ENCODE assay signal across 26 cellular contexts in genomic region chr6:160374836-160375560, GRCh38. TPM values are rescaled to one million over a fixed set of nuclear protein-coding genes. Genes with fewer than 3 reads are reported as not detected.
DNase-seq lines count a peak whose midpoint lies in the region; ATAC-seq and TF ChIP-seq lines count a peak whose summit lies in the region.
"Had no signal": no experiment of that assay in that cellular context is flagged by ENCODE, and none has a peak within 500 bp of the region (broad histone marks: within the 10 kb centered on the region; RNA-seq: fewer than 3 reads in every experiment).

No MANE protein-coding gene starts in this region.

- no peak overlapping the region for H3K27ac ChIP-seq in esophagus muscularis mucosa (replicated peaks in 1 of 4)
- H3K27ac ChIP-seq in prostate gland = peak overlapping the region in 1 of 2 donors; percentile 13
- H3K27ac ChIP-seq in caudate nucleus (ENCODE audit: low read depth, low read length) = no peak overlapping the region

- intact Hi-C loops in esophagus muscularis mucosa (cut with DNase I) = no loop called here
- intact Hi-C loops in prostate gland (cut with DNase I) = no loop called here

- TF ChIP-seq POLR2A in esophagus muscularis mucosa (IDR thresholded peaks at IDR 0.05; ENCODE audit: low read depth) (no peak), prostate gland (IDR thresholded peaks at IDR 0.05) (no peak)

- H3K27me3 ChIP-seq in esophagus muscularis mucosa = no peaks in the 10 kb centered on the region
- H3K27me3 ChIP-seq in prostate gland (replicated peaks; ENCODE audit: insufficient read depth) = no peaks in the 10 kb centered on the region

- 66% methylated on average over 3 of the region's 3 CpGs for WGBS in esophagus muscularis mucosa
- 36% methylated on average over 3 of the region's 3 CpGs for WGBS in prostate gland

- TF ChIP-seq EP300 in esophagus muscularis mucosa (IDR thresholded peaks at IDR 0.05) = no peak

- DNase-seq in LNCaP clone FGC (ENCODE audit: low read depth) (peak; percentile 75), esophagus muscularis mucosa (ENCODE audit: extremely low spot score) (peak; percentile 60), prostate gland (ENCODE audit: low spot score) (peak; percentile 43), caudate nucleus (lab: John Stamatoyannopoulos, UW) (no peak)
- no peak for DNase-seq in activated naive CD4-positive, alpha-beta T cell treated with anti-CD3 and anti-CD28 coated beads, Interleukin-2, amount 50 U/mL, for 16 hours
- DNase-seq: Calu3; CD8-positive, alpha-beta memory T cell; DMS79 treated with DMSO at 0.1 percent for 48 hours; GF-D8; Kasumi-1; MV-4-11; NCI-H1105; NCI-H1436 treated with DMSO at 0.1 percent for 48 hours; NCI-H187 treated with DMSO at 0.1 percent for 48 hours; NCI-H2171 treated with DMSO at 0.1 percent for 48 hours; NCI-H345; NCI-H524; NCI-H748 treated with DMSO at 0.1 percent for 48 hours; RPMI8226; SHP77 had no signal

- H3K4me3 ChIP-seq in LNCaP clone FGC (ENCODE audit: low read depth, low read length) = no peak overlapping the region
- H3K4me3 ChIP-seq in esophagus muscularis mucosa = no peak overlapping the region
- no peak overlapping the region for H3K4me3 ChIP-seq in prostate gland
- H3K4me3 ChIP-seq: K562 had no signal

- H3K4me1 ChIP-seq in esophagus muscularis mucosa (peaks cover 0 to 31% (median 12%) of the 10 kb centered on the region in 4 donors), prostate gland (replicated peaks) (no peaks in the 10 kb centered on the region)

- no peak for TF ChIP-seq CTCF in LNCaP clone FGC (IDR thresholded peaks at IDR 0.05; ENCODE audit: control insufficient read depth, extremely low read depth, insufficient read depth)
- TF ChIP-seq CTCF in esophagus muscularis mucosa (IDR thresholded peaks at IDR 0.05) = no peak
- no peak for TF ChIP-seq CTCF in prostate gland (IDR thresholded peaks at IDR 0.05)

- H3K36me3 ChIP-seq in esophagus muscularis mucosa = no peaks in the 10 kb centered on the region
- H3K36me3 ChIP-seq in prostate gland = no peaks in the 10 kb centered on the region

- H3K9me3 ChIP-seq in esophagus muscularis mucosa (peaks cover 0 to 2% (median 0%) of the 10 kb centered on the region in 4 donors), prostate gland (no peaks in the 10 kb centered on the region)

- ATAC-seq in HG02852 (IDR thresholded peaks at IDR 0.05; ENCODE audit: unreplicated experiment) = no peak
- no peak for ATAC-seq in HG03045 (IDR thresholded peaks at IDR 0.05; ENCODE audit: unreplicated experiment)
- ATAC-seq: K562 had no signal

RNA-seq across cellular contexts. Expression of gene SLC22A3, which starts 26.8 kb away (rescaled TPM):
- 10 to 100 TPM; 16.8 to 20.4 (median 18.9) TPM for total RNA-seq in esophagus muscularis mucosa
- 100 to 1,000 TPM in 1 of 2 donors, 10 to 100 TPM in 1; 50.2 to 118 TPM for total RNA-seq in prostate gland
- total RNA-seq: B cell; CD8-positive, alpha-beta memory T cell; HT1080; K562; SK-MEL-5 had no signal

Comparison
In these comparisons a context has a peak if more than half of its experiments do, and no peak if none do; other contexts are left out.
1. DNase-seq: peak in LNCaP clone FGC (single experiment), esophagus muscularis mucosa (single experiment) and prostate gland (single experiment); none in caudate nucleus (0 of 61) and activated naive CD4-positive, alpha-beta T cell treated with anti-CD3 and anti-CD28 coated beads, Interleukin-2, amount 50 U/mL, for 16 hours (single experiment).